14 cellular contexts compared by ENCODE assay signal in the genomic region with DNA sequence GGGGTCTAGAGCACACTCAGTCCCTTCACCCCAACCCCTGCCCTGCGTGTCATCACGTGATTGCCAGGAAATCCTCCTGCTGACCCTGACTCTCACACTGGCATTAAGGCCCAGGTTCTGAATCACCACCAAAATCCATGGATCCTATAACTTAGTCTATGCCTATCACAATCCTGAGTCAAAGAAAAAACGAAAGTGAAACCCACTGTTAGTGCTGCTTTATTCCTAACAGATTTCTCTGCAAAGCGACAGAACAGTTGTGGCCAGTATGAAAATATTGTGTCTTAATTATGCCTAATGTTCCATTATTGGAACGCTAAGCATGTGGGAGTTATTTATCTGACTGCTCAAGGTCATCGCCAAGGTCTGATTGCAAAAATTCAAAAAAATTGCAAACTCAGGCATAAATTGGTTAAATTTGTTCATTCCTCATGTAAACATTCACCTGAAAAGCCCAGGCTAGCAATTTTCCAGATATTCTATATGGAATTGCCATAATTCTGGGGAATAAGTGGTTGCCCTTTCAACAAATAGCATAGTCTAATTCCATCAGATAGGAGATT.
DNase-seq lines count a peak whose midpoint lies in the region; ATAC-seq, FAIRE-seq and TF ChIP-seq lines count a peak whose summit lies in the region.
"Had no signal": no experiment of that assay in that cellular context is flagged by ENCODE, and none has a peak within 500 bp of the region (broad histone marks: within the 10 kb centered on the region; RNA-seq: fewer than 3 reads in every experiment).

No MANE protein-coding gene starts in this region.

- H3K79me2 ChIP-seq in DND-41 (ENCODE audit: insufficient read depth, low read length) (no peaks in the 10 kb centered on the region), HepG2 (ENCODE audit: insufficient read depth, low read length) (no peaks in the 10 kb centered on the region)

- DNase-seq in DND-41 (no peak), HT1080 (ENCODE audit: low read depth) (peak; percentile 11), T-helper 17 cell (no peak), HepG2 (ENCODE audit: low spot score) (no peak)
- no peak for DNase-seq in activated naive CD4-positive, alpha-beta T cell treated with anti-CD3 and anti-CD28 coated beads, Interleukin-2, amount 50 U/mL, for 16 hours
- DNase-seq in effector memory CD4-positive, alpha-beta T cell, result no peak
- DNase-seq: ACHN, COR-L47, NCI-H1092, NCI-H226, NCI-H526 treated with DMSO at 0.1 percent for 48 hours had no signal

- TF ChIP-seq EP300 in HepG2 (IDR thresholded peaks at IDR 0.05; ENCODE audit: low read depth in 2 of 2, low read length in 2 of 2) (no peak), HepG2 (CRISPR knock-in tag; IDR thresholded peaks at IDR 0.05; ENCODE audit: borderline replicate concordance) (no peak)

- TF ChIP-seq POLR2A in HepG2 (IDR thresholded peaks at IDR 0.05; ENCODE audit: insufficient read depth in 1 of 2, low read depth in 2 of 2, low read length in 2 of 2), result no peak

- H3K27me3 ChIP-seq in DND-41 (ENCODE audit: insufficient read depth, low read length, poor library complexity) (peaks cover 6% of the 10 kb centered on the region), HepG2 (ENCODE audit: control insufficient read depth in 1 of 2, insufficient read depth in 2 of 2, low read length in 2 of 2) (no peaks in the 10 kb centered on the region)
- no peaks in the 10 kb centered on the region for H3K27me3 ChIP-seq in effector memory CD4-positive, alpha-beta T cell (replicated peaks; ENCODE audit: control insufficient read depth, insufficient read depth, low read length, poor library complexity, severe bottlenecking)

- H3K4me2 ChIP-seq in DND-41 (ENCODE audit: insufficient read depth, low read length), result peak overlapping the region; percentile 36; the same call in 1 of the 2 replicates
- H3K4me2 ChIP-seq in HepG2 (ENCODE audit: low read depth, low read length), result no peak overlapping the region

- H4K20me1 ChIP-seq in DND-41 (ENCODE audit: insufficient read depth, low read length), result no peaks in the 10 kb centered on the region
- H4K20me1 ChIP-seq in HepG2 (ENCODE audit: insufficient read depth, low read length), result no peaks in the 10 kb centered on the region

- H3K4me3 Mint-ChIP-seq in T-helper 17 cell, result peak overlapping the region; percentile 25

- H3K4me1 ChIP-seq in DND-41 (ENCODE audit: insufficient read depth, low read length) (peaks cover 5% of the 10 kb centered on the region; the same call in 1 of the 2 replicates), HepG2 (ENCODE audit: insufficient read depth, low read length) (no peaks in the 10 kb centered on the region)
- H3K4me1 ChIP-seq in effector memory CD4-positive, alpha-beta T cell (ENCODE audit: control insufficient read depth, insufficient read depth, low read length, poor library complexity, severe bottlenecking), result no peaks in the 10 kb centered on the region
- H3K4me1 ChIP-seq: HAP-1 had no signal

- CTCF ChIA-PET in HepG2 (lab: Yijun Ruan, JAX; ENCODE audit: low intra/inter-chr PET ratio, low total read pairs), result no interaction called here

- intact Hi-C loops in HepG2 (cut with micrococcal nuclease; ENCODE audit: unreplicated experiment), result no loop called here

- POLR2A ChIA-PET in HepG2 (lab: Yijun Ruan, JAX), result no interaction called here

- H3K9ac ChIP-seq in DND-41 (ENCODE audit: low read depth, low read length) (no peak overlapping the region), HepG2 (ENCODE audit: insufficient read depth, low read depth, low read length) (no peak overlapping the region)

- H3K9me3 ChIP-seq in DND-41 (ENCODE audit: insufficient read depth, low read length, severe bottlenecking) (no peaks in the 10 kb centered on the region), T-helper 17 cell (ENCODE audit: control insufficient read depth, low read length, poor library complexity, severe bottlenecking) (no peaks in the 10 kb centered on the region), HepG2 (ENCODE audit: low read length) (no peaks in the 10 kb centered on the region)
- no peaks in the 10 kb centered on the region for H3K9me3 ChIP-seq in effector memory CD4-positive, alpha-beta T cell (ENCODE audit: control insufficient read depth, low read length)
- H3K9me3 ChIP-seq: HAP-1 had no signal

- 63% methylated on average over 5 of the region's 6 CpGs for WGBS in HepG2 (ENCODE audit: low lambda C conversion rate)

- no peak for TF ChIP-seq CTCF in DND-41 (IDR thresholded peaks at IDR 0.05; ENCODE audit: borderline replicate concordance, extremely low read depth, low read length, poor library complexity, severe bottlenecking)
- TF ChIP-seq CTCF in HepG2 (CRISPR knock-in tag; IDR thresholded peaks at IDR 0.05), result no peak

- no peaks in the 10 kb centered on the region for H3K36me3 Mint-ChIP-seq in T-helper 17 cell (ENCODE audit: low read depth)

- FAIRE-seq in HepG2 (lab: Jason Lieb, UNC), result no peak
- FAIRE-seq: HTR-8/SVneo had no signal

- in situ Hi-C loops in HepG2 (cut with HindIII; ENCODE audit: extremely low pct_ligation_motif_present, low pct_unique_long_range_greater_than_20kb), result no loop called here

- no peak overlapping the region for H3K27ac ChIP-seq in DND-41 (ENCODE audit: low read length)
- no peak overlapping the region for H3K27ac ChIP-seq in HepG2 (ENCODE audit: extremely low read length, insufficient read depth, low read length)
- no peak overlapping the region for H3K27ac ChIP-seq in effector memory CD4-positive, alpha-beta T cell (ENCODE audit: insufficient read depth, low read length, poor library complexity, severe bottlenecking)

- ATAC-seq in DND-41 (ENCODE audit: insufficient read depth, low read depth) (peak; percentile 58; the same call in 2 of the 3 replicates), T-helper 17 cell (no peak), HepG2 (no peak), GM21528 (IDR thresholded peaks at IDR 0.05; ENCODE audit: low FRiP score, unreplicated experiment) (no peak)

- H3K27me3 Mint-ChIP-seq in T-helper 17 cell, result peaks cover 8% of the 10 kb centered on the region

- H3K36me3 ChIP-seq in DND-41 (ENCODE audit: insufficient read depth, low read length), result no peaks in the 10 kb centered on the region
- H3K36me3 ChIP-seq in HepG2 (replicated peaks in 1 of 2; ENCODE audit: control insufficient read depth in 1 of 2, insufficient read depth in 2 of 2, low read length in 2 of 2), result no peaks in the 10 kb centered on the region
- H3K36me3 ChIP-seq in effector memory CD4-positive, alpha-beta T cell (ENCODE audit: control insufficient read depth, insufficient read depth, low read length), result no peaks in the 10 kb centered on the region
- H3K36me3 ChIP-seq: HAP-1 had no signal

- H3K4me1 Mint-ChIP-seq in T-helper 17 cell, result peaks cover 2% of the 10 kb centered on the region

- no peak overlapping the region for H2AFZ ChIP-seq in DND-41 (ENCODE audit: low read depth, low read length)
- H2AFZ ChIP-seq in HepG2 (ENCODE audit: low read length), result no peak overlapping the region

- H3K27ac Mint-ChIP-seq in T-helper 17 cell, result no peak overlapping the region

- no peak for TF ChIP-seq RAD21 in HepG2 (CRISPR knock-in tag; IDR thresholded peaks at IDR 0.05)

- no peak overlapping the region for H3K4me3 ChIP-seq in DND-41 (ENCODE audit: low read depth in 1 of 2, low read length in 2 of 2)
- H3K4me3 ChIP-seq in HepG2 (replicated peaks in 1 of 3; ENCODE audit: insufficient read depth in 1 of 3, low read depth in 2 of 3, low read length in 3 of 3), result no peak overlapping the region
- H3K4me3 ChIP-seq in effector memory CD4-positive, alpha-beta T cell (ENCODE audit: insufficient read depth, low read depth, low read length, poor library complexity, severe bottlenecking), result no peak overlapping the region
- H3K4me3 ChIP-seq: HAP-1 had no signal

- BruUV-seq in HepG2 (replicated peaks; lab: Mats Ljungman, UMichigan), result no TSS peak

TF ChIP-seq in HepG2, 621 proteins besides CTCF, POLR2A, EP300 and RAD21 (continues in another document):
- TF ChIP-seq, protein P1, sequence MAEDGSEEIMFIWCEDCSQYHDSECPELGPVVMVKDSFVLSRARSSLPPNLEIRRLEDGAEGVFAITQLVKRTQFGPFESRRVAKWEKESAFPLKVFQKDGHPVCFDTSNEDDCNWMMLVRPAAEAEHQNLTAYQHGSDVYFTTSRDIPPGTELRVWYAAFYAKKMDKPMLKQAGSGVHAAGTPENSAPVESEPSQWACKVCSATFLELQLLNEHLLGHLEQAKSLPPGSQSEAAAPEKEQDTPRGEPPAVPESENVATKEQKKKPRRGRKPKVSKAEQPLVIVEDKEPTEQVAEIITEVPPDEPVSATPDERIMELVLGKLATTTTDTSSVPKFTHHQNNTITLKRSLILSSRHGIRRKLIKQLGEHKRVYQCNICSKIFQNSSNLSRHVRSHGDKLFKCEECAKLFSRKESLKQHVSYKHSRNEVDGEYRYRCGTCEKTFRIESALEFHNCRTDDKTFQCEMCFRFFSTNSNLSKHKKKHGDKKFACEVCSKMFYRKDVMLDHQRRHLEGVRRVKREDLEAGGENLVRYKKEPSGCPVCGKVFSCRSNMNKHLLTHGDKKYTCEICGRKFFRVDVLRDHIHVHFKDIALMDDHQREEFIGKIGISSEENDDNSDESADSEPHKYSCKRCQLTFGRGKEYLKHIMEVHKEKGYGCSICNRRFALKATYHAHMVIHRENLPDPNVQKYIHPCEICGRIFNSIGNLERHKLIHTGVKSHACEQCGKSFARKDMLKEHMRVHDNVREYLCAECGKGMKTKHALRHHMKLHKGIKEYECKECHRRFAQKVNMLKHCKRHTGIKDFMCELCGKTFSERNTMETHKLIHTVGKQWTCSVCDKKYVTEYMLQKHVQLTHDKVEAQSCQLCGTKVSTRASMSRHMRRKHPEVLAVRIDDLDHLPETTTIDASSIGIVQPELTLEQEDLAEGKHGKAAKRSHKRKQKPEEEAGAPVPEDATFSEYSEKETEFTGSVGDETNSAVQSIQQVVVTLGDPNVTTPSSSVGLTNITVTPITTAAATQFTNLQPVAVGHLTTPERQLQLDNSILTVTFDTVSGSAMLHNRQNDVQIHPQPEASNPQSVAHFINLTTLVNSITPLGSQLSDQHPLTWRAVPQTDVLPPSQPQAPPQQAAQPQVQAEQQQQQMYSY (CRISPR knock-in tag; IDR thresholded peaks at IDR 0.05), result no peak
- TF ChIP-seq MAFK (conservative IDR thresholded peaks at IDR 0.05 in 1 of 2, IDR thresholded peaks at IDR 0.05 in 1 of 2; ENCODE audit: low read length in 2 of 2) (peak; percentile 33 to 59; a peak in 3 of 4 replicates), MTF2 (CRISPR knock-in tag; IDR thresholded peaks at IDR 0.05; ENCODE audit: borderline replicate concordance) (no peak), TFDP1 (CRISPR knock-in tag; IDR thresholded peaks at IDR 0.05; ENCODE audit: borderline replicate concordance) (no peak)
